22 cellular contexts compared by ENCODE assay signal in genomic region chr5:99948850-99949249, GRCh38.
"Had no signal": no experiment of that assay in that cellular context is flagged by ENCODE, and none has a peak within 500 bp of the region (broad histone marks: within the 10 kb centered on the region; RNA-seq: fewer than 3 reads in every experiment).

No MANE protein-coding gene starts in this region.

- H3K27ac ChIP-seq: RWPE1, SJSA1, SK-N-MC had no signal

- ATAC-seq: Panc1, PC-3 had no signal

- H3K4me1 ChIP-seq: SJSA1 had no signal

- DNase-seq: Karpas-422; KBM-7; MG63; NCI-H1092 treated with DMSO at 0.1 percent for 48 hours; NCI-H1436; NCI-H187; NCI-H2029; NCI-H2081 treated with DMSO at 0.1 percent for 48 hours; NCI-H2171; NCI-H226; NCI-H446; NCI-H510A; NCI-H524 treated with DMSO at 0.1 percent for 48 hours; NCI-H69; NCI-H774; NK-92 treated with Interleukin-12 subunit alpha and Interleukin-12 subunit beta, amount 100 ng/mL, for 24 hours; PC-3; SHP77 treated with DMSO at 0.1 percent for 48 hours had no signal

- H3K4me3 ChIP-seq: MG63, SJSA1, SK-N-MC had no signal

- H3K27me3 ChIP-seq: MG63 had no signal

- H3K9me3 ChIP-seq: MG63, SJSA1 had no signal

- H3K36me3 ChIP-seq: MG63, SJSA1 had no signal
